18 cellular contexts compared by ENCODE assay signal in genomic region chr11:121560251-121560650, GRCh38.
"Had no signal": no experiment of that assay in that cellular context is flagged by ENCODE, and none has a peak within 500 bp of the region (broad histone marks: within the 10 kb centered on the region; RNA-seq: fewer than 3 reads in every experiment).

No MANE protein-coding gene starts in this region.

- H3K27me3 Mint-ChIP-seq: activated CD8-positive, alpha-beta memory T cell treated with anti-CD3 and anti-CD28 coated beads, Interleukin-2, amount 10 ng/mL, durations not matched to agents 7 days and 5 days; activated CD8-positive, alpha-beta T cell treated with anti-CD3 and anti-CD28 coated beads for 36 hours had no signal

- H3K27ac ChIP-seq: foreskin keratinocyte, left lung, parathyroid adenoma, transverse colon, uterus had no signal

- H3K9ac ChIP-seq: parathyroid adenoma had no signal

- H3K9me3 Mint-ChIP-seq: activated CD8-positive, alpha-beta T cell treated with anti-CD3 and anti-CD28 coated beads for 36 hours; brain; stimulated activated memory B cell treated with anti-CD40 and anti-IgM and Interleukin-4, amounts not matched to agents 10 μg/mL and 1 μg/mL and 100 μg/mL, for 72 hours; T-helper 1 cell treated with Interleukin-12 subunit alpha and Interleukin-12 subunit beta and Interleukin-4 antibody, amounts not matched to agents 30 μg/mL and 1 μg/mL, for 36 hours had no signal

- H3K79me2 ChIP-seq: parathyroid adenoma had no signal

- DNase-seq: activated CD4-positive, alpha-beta T cell treated with anti-CD3 and anti-CD28 coated beads for 4 hours; activated CD4-positive, CD25-positive, alpha-beta regulatory T cell; activated CD8-positive, alpha-beta memory T cell treated with anti-CD3 and anti-CD28 coated beads, Interleukin-2, amount 10 ng/mL, durations not matched to agents 7 days and 5 days; activated CD8-positive, alpha-beta T cell treated with anti-CD3 and anti-CD28 coated beads for 36 hours; aorta; dermis blood vessel endothelial cell; effector CD8-positive, alpha-beta T cell; foreskin keratinocyte; left lung; midbrain; nucleus accumbens; right cardiac atrium; transverse colon; uterus had no signal

- H3K27me3 ChIP-seq: foreskin keratinocyte, left lung, transverse colon, uterus had no signal

- H3K27ac Mint-ChIP-seq: activated CD8-positive, alpha-beta memory T cell treated with anti-CD3 and anti-CD28 coated beads, Interleukin-2, amount 10 ng/mL, durations not matched to agents 7 days and 5 days; activated CD8-positive, alpha-beta T cell treated with anti-CD3 and anti-CD28 coated beads for 36 hours; stimulated activated memory B cell treated with anti-CD40 and anti-IgM and Interleukin-4, amounts not matched to agents 10 μg/mL and 1 μg/mL and 100 μg/mL, for 72 hours; T-helper 1 cell treated with Interleukin-12 subunit alpha and Interleukin-12 subunit beta and Interleukin-4 antibody, amounts not matched to agents 30 μg/mL and 1 μg/mL, for 36 hours had no signal

- H3K36me3 ChIP-seq: uterus had no signal

- H3K9me3 ChIP-seq: left lung, transverse colon, uterus had no signal

- ATAC-seq: activated CD8-positive, alpha-beta memory T cell treated with anti-CD3 and anti-CD28 coated beads, Interleukin-2, amount 10 ng/mL, durations not matched to agents 7 days and 5 days; activated CD8-positive, alpha-beta T cell treated with anti-CD3 and anti-CD28 coated beads for 36 hours; foreskin keratinocyte; left lung; right cardiac atrium; stimulated activated memory B cell treated with anti-CD40 and anti-IgM and Interleukin-4, amounts not matched to agents 10 μg/mL and 1 μg/mL and 100 μg/mL, for 72 hours had no signal

- H3K4me3 Mint-ChIP-seq: activated CD8-positive, alpha-beta memory T cell treated with anti-CD3 and anti-CD28 coated beads, Interleukin-2, amount 10 ng/mL, durations not matched to agents 7 days and 5 days; activated CD8-positive, alpha-beta T cell treated with anti-CD3 and anti-CD28 coated beads for 36 hours; brain; stimulated activated memory B cell treated with anti-CD40 and anti-IgM and Interleukin-4, amounts not matched to agents 10 μg/mL and 1 μg/mL and 100 μg/mL, for 72 hours; T-helper 1 cell treated with Interleukin-12 subunit alpha and Interleukin-12 subunit beta and Interleukin-4 antibody, amounts not matched to agents 30 μg/mL and 1 μg/mL, for 36 hours had no signal

- H3K4me1 ChIP-seq: foreskin keratinocyte, parathyroid adenoma, transverse colon, uterus had no signal

- H3K4me3 ChIP-seq: left lung, transverse colon, uterus had no signal
